In genomic region chr12:75976113-75976512, GRCh38 we compare ENCODE assay signal across 14 cellular contexts. TPM values are rescaled to one million over a fixed set of nuclear protein-coding genes. Genes with fewer than 3 reads are reported as not detected.
DNase-seq lines count a peak whose midpoint lies in the region; ATAC-seq and TF ChIP-seq lines count a peak whose summit lies in the region.
"Had no signal": no experiment of that assay in that cellular context is flagged by ENCODE, and none has a peak within 500 bp of the region (broad histone marks: within the 10 kb centered on the region; RNA-seq: fewer than 3 reads in every experiment).

No MANE protein-coding gene starts in this region.

- peaks cover 18% of the 10 kb centered on the region for H3K36me3 Mint-ChIP-seq in activated CD8-positive, alpha-beta memory T cell treated with anti-CD3 and anti-CD28 coated beads, Interleukin-2, amount 10 ng/mL, durations not matched to agents 7 days and 5 days
- no peaks in the 10 kb centered on the region for H3K36me3 Mint-ChIP-seq in T-cell

- peak overlapping the region; percentile 50 for H3K9ac ChIP-seq in smooth muscle cell (ENCODE audit: low read depth)

- H4K20me1 ChIP-seq in smooth muscle cell (ENCODE audit: low read depth) = no peaks in the 10 kb centered on the region

- H2AFZ ChIP-seq in smooth muscle cell (ENCODE audit: low read depth) = peak overlapping the region; percentile 78

- 78% methylated on average over 3 of the region's 3 CpGs for WGBS in smooth muscle cell (ENCODE audit: low lambda C conversion rate)
- 76 to 81% methylated on average over 3 of the region's 3 CpGs for WGBS in sigmoid colon, 2 donors

- H3K9me3 ChIP-seq in smooth muscle cell (replicated peaks; ENCODE audit: low read depth) (no peaks in the 10 kb centered on the region), sigmoid colon (no peaks in the 10 kb centered on the region)
- H3K9me3 ChIP-seq: adrenal gland, esophagus muscularis mucosa, left lung had no signal

- no peaks in the 10 kb centered on the region for H3K79me2 ChIP-seq in smooth muscle cell (ENCODE audit: low read depth)

- H3K27me3 ChIP-seq in smooth muscle cell (ENCODE audit: low read depth) (no peaks in the 10 kb centered on the region), sigmoid colon (no peaks in the 10 kb centered on the region)
- H3K27me3 ChIP-seq: adrenal gland, esophagus muscularis mucosa, left lung had no signal

- peaks cover 49% of the 10 kb centered on the region for H3K4me1 Mint-ChIP-seq in activated CD8-positive, alpha-beta memory T cell treated with anti-CD3 and anti-CD28 coated beads, Interleukin-2, amount 10 ng/mL, durations not matched to agents 7 days and 5 days
- H3K4me1 Mint-ChIP-seq in T-cell = peaks cover 24 to 40% (median 36%) of the 10 kb centered on the region in 3 donors

- H3K27me3 Mint-ChIP-seq in activated CD8-positive, alpha-beta memory T cell treated with anti-CD3 and anti-CD28 coated beads, Interleukin-2, amount 10 ng/mL, durations not matched to agents 7 days and 5 days = no peaks in the 10 kb centered on the region
- no peaks in the 10 kb centered on the region for H3K27me3 Mint-ChIP-seq in T-cell

- no peaks in the 10 kb centered on the region for H3K36me3 ChIP-seq in smooth muscle cell (ENCODE audit: low read depth)
- H3K36me3 ChIP-seq in sigmoid colon = no peaks in the 10 kb centered on the region
- H3K36me3 ChIP-seq: adrenal gland, esophagus muscularis mucosa, left lung had no signal

- TF ChIP-seq POLR2A in sigmoid colon (IDR thresholded peaks at IDR 0.05) = no peak

- POLR2A ChIA-PET in T-cell (lab: Charles Lee) = interaction anchor here in 1 of 2 donors (0.6 kb wide), 1 partner anchor 55 kb away, joined by 3 read pairs; the partner anchor contains the start of gene PHLDA1

- H3F3A ChIP-seq in smooth muscle cell (ENCODE audit: low read depth) = peaks cover 24% of the 10 kb centered on the region

- peak overlapping the region; percentile 41 for H3K27ac Mint-ChIP-seq in activated CD8-positive, alpha-beta memory T cell treated with anti-CD3 and anti-CD28 coated beads, Interleukin-2, amount 10 ng/mL, durations not matched to agents 7 days and 5 days
- H3K27ac Mint-ChIP-seq in T-cell = peak overlapping the region; percentile 13 to 61

- no peak for TF ChIP-seq EP300 in sigmoid colon (IDR thresholded peaks at IDR 0.05)

- CTCF ChIA-PET in activated CD8-positive, alpha-beta memory T cell treated with anti-CD3 and anti-CD28 coated beads, Interleukin-2, amount 10 ng/mL, durations not matched to agents 7 days and 5 days (lab: Charles Lee) = interaction anchor here (1.6 kb wide), 1 partner anchor 17 kb away, joined by 4 read pairs; no protein-coding TSS in a partner anchor
- CTCF ChIA-PET in T-cell (lab: Charles Lee) = no interaction called here

- TF ChIP-seq CTCF in smooth muscle cell (IDR thresholded peaks at IDR 0.05; ENCODE audit: borderline replicate concordance, insufficient read depth, poor library complexity, severe bottlenecking) (no peak), sigmoid colon (IDR thresholded peaks at IDR 0.05) (no peak)

- H3K4me3 ChIP-seq in smooth muscle cell (no peak overlapping the region), sigmoid colon (no peak overlapping the region)
- H3K4me3 ChIP-seq: adrenal gland, esophagus muscularis mucosa, left lung had no signal

- H3K4me1 ChIP-seq in smooth muscle cell (ENCODE audit: low read depth) = peaks cover 13% of the 10 kb centered on the region
- H3K4me1 ChIP-seq in sigmoid colon = peaks cover 0 to 18% (median 14%) of the 10 kb centered on the region in 4 donors

- H3K9me3 Mint-ChIP-seq in activated CD8-positive, alpha-beta memory T cell treated with anti-CD3 and anti-CD28 coated beads, Interleukin-2, amount 10 ng/mL, durations not matched to agents 7 days and 5 days (ENCODE audit: low read depth) = peaks cover 2% of the 10 kb centered on the region
- H3K9me3 Mint-ChIP-seq in T-cell = no peaks in the 10 kb centered on the region

- ATAC-seq in activated CD8-positive, alpha-beta memory T cell treated with anti-CD3 and anti-CD28 coated beads, Interleukin-2, amount 10 ng/mL, durations not matched to agents 7 days and 5 days = no peak
- ATAC-seq in T-cell (replicated peaks in 1 of 4) = no peak
- ATAC-seq in HG03039 (IDR thresholded peaks at IDR 0.05; ENCODE audit: unreplicated experiment) = no peak
- ATAC-seq: left lung had no signal

- peak overlapping the region; percentile 6 for H3K4me2 ChIP-seq in smooth muscle cell

- no peak overlapping the region for H3K4me3 Mint-ChIP-seq in activated CD8-positive, alpha-beta memory T cell treated with anti-CD3 and anti-CD28 coated beads, Interleukin-2, amount 10 ng/mL, durations not matched to agents 7 days and 5 days
- H3K4me3 Mint-ChIP-seq in T-cell = no peak overlapping the region

- no peak for DNase-seq in activated CD8-positive, alpha-beta memory T cell treated with anti-CD3 and anti-CD28 coated beads, Interleukin-2, amount 10 ng/mL, durations not matched to agents 7 days and 5 days
- DNase-seq in activated CD8-positive, alpha-beta memory T cell treated with anti-CD3 and anti-CD28 coated beads, Interleukin-2, amount 50 U/mL, for 48 hours = no peak
- no peak for DNase-seq in T-cell
- DNase-seq in epithelial cell of prostate (ENCODE audit: low read depth, low spot score) = no peak
- DNase-seq in smooth muscle cell (lab: John Stamatoyannopoulos, UW; ENCODE audit: unreplicated experiment) = no peak
- no peak for DNase-seq in sigmoid colon
- DNase-seq in glomerular visceral epithelial cell (ENCODE audit: extremely low spot score) = no peak
- DNase-seq: adrenal gland, left lung, NCI-H187 treated with DMSO at 0.1 percent for 48 hours, NCI-H526, small intestine had no signal

- H3K27ac ChIP-seq in epithelial cell of prostate (peak overlapping the region; percentile 99), smooth muscle cell (ENCODE audit: low read depth) (peak overlapping the region; percentile 97), sigmoid colon (no peak overlapping the region)
- H3K27ac ChIP-seq: esophagus muscularis mucosa had no signal

- intact Hi-C loops in sigmoid colon (cut with DNase I) = no loop called here

RNA-seq across cellular contexts. Expression of gene PHLDA1, which starts 55.5 kb away (rescaled TPM):
- total RNA-seq in activated CD8-positive, alpha-beta memory T cell treated with anti-CD3 and anti-CD28 coated beads, Interleukin-2, amount 10 ng/mL, durations not matched to agents 7 days and 5 days = 10 to 100 TPM; 36.8 to 95.6 TPM
- total RNA-seq in T-cell (10 to 100 TPM in 1 of 5 donors, 1 to 10 TPM in 4; 5.4 to 11.7 (median 7.1) TPM), smooth muscle cell (88.6 and 91.3 TPM in 2 replicates), sigmoid colon (10 to 100 TPM in 1 of 4 donors, 1 to 10 TPM in 3; 3.6 to 10.9 (median 5.3) TPM)
- polyA plus RNA-seq in smooth muscle cell (69.7 and 70.2 TPM in 2 replicates), sigmoid colon (1 to 10 TPM; 2.4 to 6.6 (median 4.2) TPM)

Comparison
In these comparisons a context has a peak if more than half of its experiments do, and no peak if none do; other contexts are left out.
1. H3K27ac ChIP-seq: peak in epithelial cell of prostate (single experiment) and smooth muscle cell (single experiment); none in sigmoid colon (0 of 4).